9 cellular contexts compared by ENCODE assay signal in genomic region chr11:112588252-112588668, GRCh38.
DNase-seq lines count a peak whose midpoint lies in the region; ATAC-seq and TF ChIP-seq lines count a peak whose summit lies in the region.
"Had no signal": no experiment of that assay in that cellular context is flagged by ENCODE, and none has a peak within 500 bp of the region (broad histone marks: within the 10 kb centered on the region; RNA-seq: fewer than 3 reads in every experiment).

No MANE protein-coding gene starts in this region.

- H3K27me3 Mint-ChIP-seq in CD8-positive, alpha-beta T cell (ENCODE audit: low read depth): peaks cover 13% of the 10 kb centered on the region
- H3K27me3 Mint-ChIP-seq in activated naive CD8-positive, alpha-beta T cell treated with anti-CD3 and anti-CD28 coated beads, Interleukin-2, amount 50 U/mL, for 24 hours: peaks cover 4% of the 10 kb centered on the region

- POLR2A ChIA-PET in CD8-positive, alpha-beta T cell (lab: Charles Lee): no interaction called here

- H3K4me3 ChIP-seq in CD8-positive, alpha-beta T cell (ENCODE audit: low read depth, low read length): no peak overlapping the region
- H3K4me3 ChIP-seq in heart right ventricle (no peak overlapping the region), prostate gland (no peak overlapping the region)

- no peaks in the 10 kb centered on the region for H3K4me1 ChIP-seq in CD8-positive, alpha-beta T cell (ENCODE audit: insufficient read depth, low read length)
- H3K4me1 ChIP-seq in heart right ventricle (peaks cover 0 to 11% (median 0%) of the 10 kb centered on the region in 9 donors), prostate gland (replicated peaks) (no peaks in the 10 kb centered on the region)

- H3K9me3 ChIP-seq in CD8-positive, alpha-beta T cell (ENCODE audit: low read length): no peaks in the 10 kb centered on the region
- H3K9me3 ChIP-seq in heart right ventricle (no peaks in the 10 kb centered on the region), prostate gland (no peaks in the 10 kb centered on the region)

- DNase-seq in CD8-positive, alpha-beta T cell: peak in 5 of 7 experiments; percentile 7 to 33 (median 19)
- DNase-seq in NAMALWA (ENCODE audit: low spot score): peak; percentile 81
- DNase-seq in SHP77 (lab: John Stamatoyannopoulos, UW): peak; percentile 80 to 82
- peak; percentile 20 for DNase-seq in activated naive CD8-positive, alpha-beta T cell treated with anti-CD3 and anti-CD28 coated beads, Interleukin-2, amount 50 U/mL, for 24 hours
- DNase-seq in heart right ventricle: peak; percentile 38 to 64
- peak; percentile 63 for DNase-seq in prostate gland (ENCODE audit: low spot score)

- TF ChIP-seq CTCF in CD8-positive, alpha-beta T cell (IDR thresholded peaks at IDR 0.05): peak; percentile 58
- TF ChIP-seq CTCF in heart right ventricle (IDR thresholded peaks at IDR 0.05) (peak; percentile 54 to 84 (median 73)), prostate gland (IDR thresholded peaks at IDR 0.05) (peak; percentile 32 to 77 (median 68))

- no peak overlapping the region for H3K4me3 Mint-ChIP-seq in CD8-positive, alpha-beta T cell
- H3K4me3 Mint-ChIP-seq in activated naive CD8-positive, alpha-beta T cell treated with anti-CD3 and anti-CD28 coated beads, Interleukin-2, amount 50 U/mL, for 24 hours: no peak overlapping the region
- H3K4me3 Mint-ChIP-seq: stimulated activated naive CD8-positive, alpha-beta T cell treated with anti-CD3 and anti-CD28 coated beads, Interleukin-15, Interleukin-2, amounts not matched to agents 100 ng/mL and 50 ng/mL, for 24 hours had no signal

- H3K9me3 Mint-ChIP-seq in CD8-positive, alpha-beta T cell: no peaks in the 10 kb centered on the region
- H3K9me3 Mint-ChIP-seq in activated naive CD8-positive, alpha-beta T cell treated with anti-CD3 and anti-CD28 coated beads, Interleukin-2, amount 50 U/mL, for 24 hours: no peaks in the 10 kb centered on the region
- H3K9me3 Mint-ChIP-seq: stimulated activated naive CD8-positive, alpha-beta T cell treated with anti-CD3 and anti-CD28 coated beads, Interleukin-15, Interleukin-2, amounts not matched to agents 100 ng/mL and 50 ng/mL, for 24 hours had no signal

- TF ChIP-seq POLR2A in prostate gland (IDR thresholded peaks at IDR 0.05): no peak

- no peaks in the 10 kb centered on the region for H3K27me3 ChIP-seq in CD8-positive, alpha-beta T cell (ENCODE audit: insufficient read depth, low read length)
- H3K27me3 ChIP-seq in heart right ventricle (peaks cover 0 to 4% (median 0%) of the 10 kb centered on the region in 7 donors), prostate gland (replicated peaks; ENCODE audit: insufficient read depth) (no peaks in the 10 kb centered on the region)

- intact Hi-C loops in CD8-positive, alpha-beta T cell (cut with DNase I, micrococcal nuclease): loop anchor here in 1 of 2 experiments (1.0 to 10.0 kb wide), 2 partner anchors 701 to 1677 kb away; no protein-coding TSS in a partner anchor
- intact Hi-C loops in heart right ventricle (cut with DNase I) (loop anchor here (2.0 to 10.0 kb wide), 15 partner anchors 57 to 701 kb away; partner anchors contain the start of gene NCAM1 (in 3 of the 10)), prostate gland (cut with DNase I) (loop anchor here (2.0 to 10.0 kb wide), 4 partner anchors 209 to 701 kb away; no protein-coding TSS in a partner anchor)

- CTCF ChIA-PET in CD8-positive, alpha-beta T cell (lab: Charles Lee): interaction anchor here (0.6 to 2.1 kb wide), 19 partner anchors 9 to 1674 kb away, joined by 3 to 19 read pairs (median 4); no protein-coding TSS in a partner anchor

- 13 to 14% methylated on average over 5 of the region's 5 CpGs for WGBS in heart right ventricle, 2 donors
- WGBS in prostate gland: 13% methylated on average over 5 of the region's 5 CpGs

- H3K27ac ChIP-seq in CD8-positive, alpha-beta T cell (ENCODE audit: low read depth, low read length): no peak overlapping the region
- H3K27ac ChIP-seq in heart right ventricle (no peak overlapping the region), prostate gland (no peak overlapping the region)

- no peaks in the 10 kb centered on the region for H3K36me3 ChIP-seq in CD8-positive, alpha-beta T cell (ENCODE audit: insufficient read depth, low read length)
- H3K36me3 ChIP-seq in heart right ventricle (no peaks in the 10 kb centered on the region), prostate gland (no peaks in the 10 kb centered on the region)

- H3K4me1 Mint-ChIP-seq in CD8-positive, alpha-beta T cell (ENCODE audit: low read depth): peaks cover 2% of the 10 kb centered on the region
- H3K4me1 Mint-ChIP-seq in activated naive CD8-positive, alpha-beta T cell treated with anti-CD3 and anti-CD28 coated beads, Interleukin-2, amount 50 U/mL, for 24 hours: no peaks in the 10 kb centered on the region

- peak; percentile 36 for ATAC-seq in CD8-positive, alpha-beta T cell
- ATAC-seq in GM21447 (IDR thresholded peaks at IDR 0.05; ENCODE audit: unreplicated experiment) (peak; percentile 31), heart right ventricle (peak; percentile 52 to 87 (median 82)), GM21717 (IDR thresholded peaks at IDR 0.05; ENCODE audit: unreplicated experiment) (no peak)
- peak; percentile 81 for ATAC-seq in activated naive CD8-positive, alpha-beta T cell treated with anti-CD3 and anti-CD28 coated beads, Interleukin-2, amount 50 U/mL, for 24 hours

- no peak overlapping the region for H3K27ac Mint-ChIP-seq in CD8-positive, alpha-beta T cell
- H3K27ac Mint-ChIP-seq in activated naive CD8-positive, alpha-beta T cell treated with anti-CD3 and anti-CD28 coated beads, Interleukin-2, amount 50 U/mL, for 24 hours: no peak overlapping the region
- H3K27ac Mint-ChIP-seq: stimulated activated naive CD8-positive, alpha-beta T cell treated with anti-CD3 and anti-CD28 coated beads, Interleukin-15, Interleukin-2, amounts not matched to agents 100 ng/mL and 50 ng/mL, for 24 hours had no signal

- H3K36me3 Mint-ChIP-seq in CD8-positive, alpha-beta T cell: no peaks in the 10 kb centered on the region
- no peaks in the 10 kb centered on the region for H3K36me3 Mint-ChIP-seq in activated naive CD8-positive, alpha-beta T cell treated with anti-CD3 and anti-CD28 coated beads, Interleukin-2, amount 50 U/mL, for 24 hours (ENCODE audit: low read depth)

Comparison
In these comparisons a context has a peak if more than half of its experiments do, and no peak if none do; other contexts are left out.
1. DNase-seq: peak in every context shown above with its lines; median percentile 81 in NAMALWA; 81 in SHP77; 63 in prostate gland; 51 in heart right ventricle; 20 in activated naive CD8-positive, alpha-beta T cell treated with anti-CD3 and anti-CD28 coated beads, Interleukin-2, amount 50 U/mL, for 24 hours; 19 in CD8-positive, alpha-beta T cell.